31 cellular contexts compared by ENCODE assay signal in genomic region chr2:84788027-84788426, GRCh38.
"Had no signal": no experiment of that assay in that cellular context is flagged by ENCODE, and none has a peak within 500 bp of the region (broad histone marks: within the 10 kb centered on the region; RNA-seq: fewer than 3 reads in every experiment).

No MANE protein-coding gene starts in this region.

- H3K4me1 Mint-ChIP-seq: nephron progenitor cell, neural crest cell had no signal

- H3K36me3 Mint-ChIP-seq: stimulated activated memory B cell treated with anti-CD40 and anti-IgM and Interleukin-4, amounts not matched to agents 10 μg/mL and 1 μg/mL and 100 μg/mL, for 72 hours; type B pancreatic cell had no signal

- H3K27me3 Mint-ChIP-seq: naive thymus-derived CD8-positive, alpha-beta T cell; natural killer cell treated with Interleukin-12 subunit alpha and Interleukin-12 subunit beta and Interleukin-15 and Interleukin-18, amount 100 ng/mL, for 72 hours; stimulated activated naive CD8-positive, alpha-beta T cell treated with anti-CD3 and anti-CD28 coated beads, Interleukin-15, amount 100 ng/mL, for 72 hours; type B pancreatic cell had no signal

- H3K9me3 Mint-ChIP-seq: nephron progenitor cell, type B pancreatic cell had no signal

- H3K9me3 ChIP-seq: neutrophil, pancreas, prostate gland, right atrium auricular region, spleen, suprapubic skin, testis, tibial artery, transverse colon, upper lobe of right lung, uterus had no signal

- ATAC-seq: naive thymus-derived CD8-positive, alpha-beta T cell; natural killer cell treated with Interleukin-12 subunit alpha and Interleukin-12 subunit beta and Interleukin-15 and Interleukin-18, amount 100 ng/mL, for 72 hours; pancreas; sciatic nerve; stimulated activated memory B cell treated with anti-CD40 and anti-IgM and Interleukin-4, amounts not matched to agents 10 μg/mL and 1 μg/mL and 100 μg/mL, for 72 hours; stimulated activated naive CD8-positive, alpha-beta T cell treated with anti-CD3 and anti-CD28 coated beads, Interleukin-15, amount 100 ng/mL, for 72 hours; stimulated activated naive CD8-positive, alpha-beta T cell treated with anti-CD3 and anti-CD28 coated beads, Interleukin-15, Interleukin-2, amounts not matched to agents 100 U/mL and 50 U/mL, for 24 hours; upper lobe of right lung had no signal

- H3K36me3 ChIP-seq: neutrophil, pancreas, prostate gland, right atrium auricular region, spleen, suprapubic skin, tibial artery, transverse colon, upper lobe of right lung, uterus had no signal

- H3K4me2 ChIP-seq: smooth muscle cell had no signal

- H3K27ac Mint-ChIP-seq: natural killer cell treated with Interleukin-12 subunit alpha and Interleukin-12 subunit beta and Interleukin-15 and Interleukin-18, amount 100 ng/mL, for 72 hours; nephron progenitor cell; stimulated activated memory B cell treated with anti-CD40 and anti-IgM and Interleukin-4, amounts not matched to agents 10 μg/mL and 1 μg/mL and 100 μg/mL, for 72 hours; stimulated activated naive CD8-positive, alpha-beta T cell treated with anti-CD3 and anti-CD28 coated beads, Interleukin-15, amount 100 ng/mL, for 72 hours; type B pancreatic cell had no signal

- FAIRE-seq: pancreas had no signal

- DNase-seq: naive thymus-derived CD8-positive, alpha-beta T cell; nephron progenitor cell; nucleus accumbens; pancreas; retina; spleen; stimulated activated CD4-positive, alpha-beta T cell treated with anti-CD3 and anti-CD28 coated beads, Interleukin-12 subunit alpha, Interleukin-12 subunit beta, amount 100 ng/mL, for 4 hours; stimulated activated CD4-positive, alpha-beta T cell treated with anti-CD3 and anti-CD28 coated beads, Interleukin-1b, Interleukin-23, amount 100 ng/mL, for 48 hours; stimulated activated CD4-positive, alpha-beta T cell treated with anti-CD3 and anti-CD28 coated beads, Interleukin-4, amount 100 ng/mL, for 1 hour; stimulated activated CD4-positive, alpha-beta T cell treated with anti-CD3 and anti-CD28 coated beads, Interleukin-4, amount 100 ng/mL, for 4 hours; stimulated activated CD8-positive, alpha-beta memory T cell treated with anti-CD3 and anti-CD28 coated beads, Interleukin-4, amount 100 ng/mL, for 48 hours; stimulated activated naive CD4-positive, alpha-beta T cell; stimulated activated naive CD8-positive, alpha-beta T cell treated with anti-CD3 and anti-CD28 coated beads, Interleukin-15, amount 100 ng/mL, for 72 hours; stimulated activated naive CD8-positive, alpha-beta T cell treated with anti-CD3 and anti-CD28 coated beads, Interleukin-15, Interleukin-2, amounts not matched to agents 100 U/mL and 50 U/mL, for 24 hours; substantia nigra; testis; tibial artery; transverse colon; upper lobe of right lung; uterus had no signal

- H3K4me1 ChIP-seq: pancreas, prostate gland, right atrium auricular region, suprapubic skin, testis, tibial artery, upper lobe of right lung, uterus had no signal

- H3K4me3 ChIP-seq: pancreas, prostate gland, right atrium auricular region, skin epidermis, smooth muscle cell, spleen, suprapubic skin, testis, tibial artery, transverse colon, upper lobe of right lung, uterus had no signal

- H3K27me3 ChIP-seq: neutrophil, pancreas, right atrium auricular region, spleen, suprapubic skin, testis, tibial artery, transverse colon, upper lobe of right lung, uterus had no signal

- H3K27ac ChIP-seq: neutrophil, pancreas, prostate gland, right atrium auricular region, skin epidermis, spleen, suprapubic skin, testis, tibial artery, transverse colon, upper lobe of right lung, uterus had no signal

- H3K4me3 Mint-ChIP-seq: naive thymus-derived CD8-positive, alpha-beta T cell; natural killer cell treated with Interleukin-12 subunit alpha and Interleukin-12 subunit beta and Interleukin-15 and Interleukin-18, amount 100 ng/mL, for 72 hours; nephron progenitor cell; neural crest cell; stimulated activated memory B cell treated with anti-CD40 and anti-IgM and Interleukin-4, amounts not matched to agents 10 μg/mL and 1 μg/mL and 100 μg/mL, for 72 hours; stimulated activated naive CD8-positive, alpha-beta T cell treated with anti-CD3 and anti-CD28 coated beads, Interleukin-15, amount 100 ng/mL, for 72 hours; type B pancreatic cell had no signal
